In genomic region chr6:33439956-33440648, GRCh38 we compare ENCODE assay signal across 25 cellular contexts. TPM values are rescaled to one million over a fixed set of nuclear protein-coding genes. Genes with fewer than 3 reads are reported as not detected.
DNase-seq lines count a peak whose midpoint lies in the region; ATAC-seq and TF ChIP-seq lines count a peak whose summit lies in the region.
"Had no signal": no experiment of that assay in that cellular context is flagged by ENCODE, and none has a peak within 500 bp of the region (broad histone marks: within the 10 kb centered on the region; RNA-seq: fewer than 3 reads in every experiment).

No MANE protein-coding gene starts in this region.

- H3K4me3 ChIP-seq in MG63: no peak overlapping the region
- H3K4me3 ChIP-seq: BLaER1, coronary artery, psoas muscle, smooth muscle cell, suprapubic skin, vagina had no signal

- no peaks in the 10 kb centered on the region for H3K27me3 Mint-ChIP-seq in T-helper 1 cell treated with Interleukin-12 subunit alpha and Interleukin-12 subunit beta and Interleukin-4 antibody, amounts not matched to agents 30 μg/mL and 1 μg/mL, for 36 hours (ENCODE audit: low read depth)
- no peaks in the 10 kb centered on the region for H3K27me3 Mint-ChIP-seq in WTC11 (ENCODE audit: low read depth)
- no peaks in the 10 kb centered on the region for H3K27me3 Mint-ChIP-seq in naive B cell

- no peaks in the 10 kb centered on the region for H3K4me1 Mint-ChIP-seq in T-helper 1 cell treated with Interleukin-12 subunit alpha and Interleukin-12 subunit beta and Interleukin-4 antibody, amounts not matched to agents 30 μg/mL and 1 μg/mL, for 36 hours (ENCODE audit: low read depth)
- H3K4me1 Mint-ChIP-seq in WTC11 (no peaks in the 10 kb centered on the region), naive B cell (peaks cover 6 to 30% (median 18%) of the 10 kb centered on the region in 3 donors)

- in situ Hi-C loops in GM13976 (cut with MboI; ENCODE audit: low sequenced_read_pairs, unreplicated experiment): no loop called here

- TF ChIP-seq CTCF in GM13976 (IDR thresholded peaks at IDR 0.05; ENCODE audit: borderline replicate concordance, control extremely low read depth, extremely low read depth, insufficient read depth, missing control alignments): no peak
- TF ChIP-seq CTCF in WTC11 (IDR thresholded peaks at IDR 0.05): no peak

- H3K9me3 Mint-ChIP-seq in T-helper 1 cell treated with Interleukin-12 subunit alpha and Interleukin-12 subunit beta and Interleukin-4 antibody, amounts not matched to agents 30 μg/mL and 1 μg/mL, for 36 hours: no peaks in the 10 kb centered on the region
- no peaks in the 10 kb centered on the region for H3K9me3 Mint-ChIP-seq in WTC11
- H3K9me3 Mint-ChIP-seq in naive B cell: no peaks in the 10 kb centered on the region
- H3K9me3 Mint-ChIP-seq: natural killer cell; T-helper 2 cell treated with Interferon-gamma antibody and Interleukin-4, amounts not matched to agents 5 μg/mL and 100 μg/mL, for 36 hours had no signal

- H3K9me3 ChIP-seq in MG63: no peaks in the 10 kb centered on the region
- H3K9me3 ChIP-seq: BLaER1, psoas muscle, suprapubic skin, vagina had no signal

- POLR2A ChIA-PET in WTC11 (lab: Charles Lee): interaction anchor here (0.9 to 2.0 kb wide), 4 partner anchors 9 to 30 kb away, joined by 3 to 5 read pairs (median 4); partner anchors contain the start of genes PHF1 and ZBTB9

- ATAC-seq in WTC11 (peak; percentile 42), naive B cell (ENCODE audit: low read depth in 2 of 2) (no peak)
- ATAC-seq: activated CD4-positive, CD25-positive, alpha-beta regulatory T cell treated with anti-CD3 and anti-CD28 coated beads, Interleukin-2, amount 50 U/mL, for 24 hours; natural killer cell; PC-3; psoas muscle had no signal

- no peaks in the 10 kb centered on the region for H3K36me3 ChIP-seq in MG63

- H3K4me3 Mint-ChIP-seq in T-helper 1 cell treated with Interleukin-12 subunit alpha and Interleukin-12 subunit beta and Interleukin-4 antibody, amounts not matched to agents 30 μg/mL and 1 μg/mL, for 36 hours: no peak overlapping the region
- H3K4me3 Mint-ChIP-seq in WTC11: no peak overlapping the region
- no peak overlapping the region for H3K4me3 Mint-ChIP-seq in naive B cell
- H3K4me3 Mint-ChIP-seq: natural killer cell; T-helper 2 cell treated with Interferon-gamma antibody and Interleukin-4, amounts not matched to agents 5 μg/mL and 100 μg/mL, for 36 hours had no signal

- peaks cover 38% of the 10 kb centered on the region for H3K36me3 Mint-ChIP-seq in T-helper 1 cell treated with Interleukin-12 subunit alpha and Interleukin-12 subunit beta and Interleukin-4 antibody, amounts not matched to agents 30 μg/mL and 1 μg/mL, for 36 hours (ENCODE audit: low read depth)
- H3K36me3 Mint-ChIP-seq in WTC11: peaks cover 82% of the 10 kb centered on the region
- H3K36me3 Mint-ChIP-seq in naive B cell: peaks cover 14 to 38% of the 10 kb centered on the region in 2 donors

- CTCF ChIA-PET in WTC11 (lab: Charles Lee): interaction anchor here (1.3 to 1.8 kb wide), 3 partner anchors 9 to 14 kb away, joined by 5 to 10 read pairs (median 6); partner anchors contain the start of gene ZBTB9

- no peaks in the 10 kb centered on the region for H3K27me3 ChIP-seq in MG63
- H3K27me3 ChIP-seq: BLaER1, suprapubic skin, vagina had no signal

- peak overlapping the region; percentile 35 for H3K27ac Mint-ChIP-seq in T-helper 1 cell treated with Interleukin-12 subunit alpha and Interleukin-12 subunit beta and Interleukin-4 antibody, amounts not matched to agents 30 μg/mL and 1 μg/mL, for 36 hours
- H3K27ac Mint-ChIP-seq in WTC11 (no peak overlapping the region), naive B cell (peak overlapping the region in 5 of 6 donors; percentile 7 to 94 (median 76))
- H3K27ac Mint-ChIP-seq: T-helper 2 cell treated with Interferon-gamma antibody and Interleukin-4, amounts not matched to agents 5 μg/mL and 100 μg/mL, for 36 hours had no signal

- DNase-seq in T-helper 1 cell (no peak), GM13976 (ENCODE audit: low spot score) (peak; percentile 15), WTC11 (ENCODE audit: low spot score) (no peak), naive B cell (no peak), MG63 (no peak), Ammon's horn (ENCODE audit: low spot score) (no peak), T-helper 9 cell (no peak)
- DNase-seq: activated gamma-delta T cell treated with Interleukin-2 at 50 U/mL for 16 hours; GDM1; kidney; mammary epithelial cell; MM.1S; natural killer cell; NCI-H774; PC-3; psoas muscle; stimulated activated CD4-positive, alpha-beta T cell treated with anti-CD3 and anti-CD28 coated beads, Interleukin-4, amount 100 ng/mL, for 24 hours had no signal

TF ChIP-seq in WTC11, 78 proteins besides CTCF, POLR2A, EP300 and RAD21:
- TF ChIP-seq ZBTB43 (CRISPR knock-in tag; IDR thresholded peaks at IDR 0.05) (no peak), GABPB1 (CRISPR knock-in tag; IDR thresholded peaks at IDR 0.05) (no peak), SP1 (CRISPR knock-in tag; conservative IDR thresholded peaks at IDR 0.05) (no peak), JAZF1 (CRISPR knock-in tag; IDR thresholded peaks at IDR 0.05) (no peak), HMGA2 (CRISPR knock-in tag; IDR thresholded peaks at IDR 0.05) (no peak)
- TF ChIP-seq, protein P1, sequence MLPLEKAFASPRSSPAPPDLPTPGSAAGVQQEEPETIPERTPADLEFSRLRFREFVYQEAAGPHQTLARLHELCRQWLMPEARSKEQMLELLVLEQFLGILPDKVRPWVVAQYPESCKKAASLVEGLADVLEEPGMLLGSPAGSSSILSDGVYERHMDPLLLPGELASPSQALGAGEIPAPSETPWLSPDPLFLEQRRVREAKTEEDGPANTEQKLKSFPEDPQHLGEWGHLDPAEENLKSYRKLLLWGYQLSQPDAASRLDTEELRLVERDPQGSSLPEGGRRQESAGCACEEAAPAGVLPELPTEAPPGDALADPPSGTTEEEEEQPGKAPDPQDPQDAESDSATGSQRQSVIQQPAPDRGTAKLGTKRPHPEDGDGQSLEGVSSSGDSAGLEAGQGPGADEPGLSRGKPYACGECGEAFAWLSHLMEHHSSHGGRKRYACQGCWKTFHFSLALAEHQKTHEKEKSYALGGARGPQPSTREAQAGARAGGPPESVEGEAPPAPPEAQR (CRISPR knock-in tag; IDR thresholded peaks at IDR 0.05): no peak
- TF ChIP-seq, protein P2, sequence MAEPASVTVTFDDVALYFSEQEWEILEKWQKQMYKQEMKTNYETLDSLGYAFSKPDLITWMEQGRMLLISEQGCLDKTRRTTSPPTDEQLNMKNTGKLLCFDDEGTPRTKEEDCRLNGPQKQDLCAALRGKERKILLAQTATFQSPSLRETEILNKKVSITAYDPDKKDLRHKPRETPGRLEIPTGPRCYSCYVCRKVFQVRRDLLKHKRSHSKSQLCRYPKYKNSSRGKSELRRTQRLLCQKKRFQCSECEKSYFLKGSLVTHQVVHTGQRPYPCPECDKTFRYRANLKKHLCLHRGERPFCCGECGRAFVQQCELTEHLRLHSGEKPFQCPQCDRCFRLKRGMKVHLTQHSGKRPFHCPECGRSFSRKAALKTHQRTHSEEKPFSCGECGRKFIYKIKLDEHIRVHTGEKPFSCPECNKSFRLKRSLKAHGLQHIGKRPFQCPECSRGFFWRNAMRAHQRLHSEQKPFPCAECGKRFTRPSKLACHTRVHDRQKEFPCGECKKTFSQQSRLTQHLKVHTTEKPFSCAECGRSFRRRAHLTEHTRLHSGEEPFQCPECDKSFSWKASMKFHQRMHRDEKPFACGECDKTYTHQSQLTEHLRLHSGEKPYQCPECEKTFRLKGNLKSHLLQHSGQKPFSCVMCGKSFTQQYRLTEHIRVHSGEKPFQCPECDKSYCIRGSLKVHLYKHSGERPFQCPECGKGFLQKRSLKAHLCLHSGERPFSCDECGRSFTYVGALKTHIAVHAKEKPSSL (CRISPR knock-in tag; conservative IDR thresholded peaks at IDR 0.05): no peak
TF ChIP-seq in WTC11: peak in this region for 0.

RNA-seq across cellular contexts. Expression of gene ZBTB9, which starts 14.3 kb away (rescaled TPM):
- total RNA-seq in WTC11 (2021): 19.4 to 21.2 TPM (median 20.8 TPM) in 3 replicates
- polyA plus RNA-seq in naive B cell (ENCODE audit: low read depth in 6 of 6): 1 to 10 TPM; 4.8 to 9.7 (median 7.0) TPM
- 5.6 and 6.9 TPM in 2 replicates for total RNA-seq in MG63 (2014; rRNA removed; shearing (Covaris generic); ENCODE audit: low replicate concordance)

RNA-seq across cellular contexts. Expression of gene SYNGAP1, which starts 20.2 kb away (rescaled TPM):
- 139 to 172 TPM (median 160 TPM) in 3 replicates for total RNA-seq in WTC11 (2021)
- polyA plus RNA-seq in naive B cell (ENCODE audit: low read depth in 6 of 6): 1 to 10 TPM in 1 of 6 donors, under 1 TPM in 4, not detected in 1; 0.25 to 1.9 (median 0.48) TPM
- total RNA-seq in MG63 (2014; rRNA removed; shearing (Covaris generic); ENCODE audit: low replicate concordance): 0.92 and 0.96 TPM in 2 replicates

RNA-seq across cellular contexts. Expression of gene CUTA, which starts 22.2 kb away (rescaled TPM):
- 229 to 247 TPM (median 243 TPM) in 3 replicates for total RNA-seq in WTC11 (2021)
- 100 to 1,000 TPM; 237 to 281 (median 263) TPM for polyA plus RNA-seq in naive B cell (ENCODE audit: low read depth in 6 of 6)
- 158 and 230 TPM in 2 replicates for total RNA-seq in MG63 (2014; rRNA removed; shearing (Covaris generic); ENCODE audit: low replicate concordance)

RNA-seq across cellular contexts. Expression of gene PHF1, which starts 29.3 kb away (rescaled TPM):
- 60.0 to 63.6 TPM (median 60.2 TPM) in 3 replicates for total RNA-seq in WTC11 (2021)
- 10 to 100 TPM; 48.9 to 82.3 (median 55.5) TPM for polyA plus RNA-seq in naive B cell (ENCODE audit: low read depth in 6 of 6)
- total RNA-seq in MG63 (2014; rRNA removed; shearing (Covaris generic); ENCODE audit: low replicate concordance): 11.6 and 12.6 TPM in 2 replicates

RNA-seq across cellular contexts. Expression of gene KIFC1, which starts 48.5 kb away (rescaled TPM):
- total RNA-seq in WTC11 (2021): 79.5 to 97.3 TPM (median 83.7 TPM) in 3 replicates
- under 1 TPM in 3 of 6 donors, not detected in 3; 0.36 to 0.45 (median 0.36) TPM for polyA plus RNA-seq in naive B cell (ENCODE audit: low read depth in 6 of 6)
- total RNA-seq in MG63 (2014; rRNA removed; shearing (Covaris generic); ENCODE audit: low replicate concordance): 36.6 and 45.5 TPM in 2 replicates

Comparison
In these comparisons a context has a peak if more than half of its experiments do, and no peak if none do; other contexts are left out.
1. RNA of gene SYNGAP1, which starts 20.2 kb away (total RNA-seq): 139 to 172 TPM in WTC11; 0.92 to 0.96 TPM in MG63; every median in the first group is over 10 times any median in the second.